ENCODE assay signal across 29 cellular contexts in the genomic region with DNA sequence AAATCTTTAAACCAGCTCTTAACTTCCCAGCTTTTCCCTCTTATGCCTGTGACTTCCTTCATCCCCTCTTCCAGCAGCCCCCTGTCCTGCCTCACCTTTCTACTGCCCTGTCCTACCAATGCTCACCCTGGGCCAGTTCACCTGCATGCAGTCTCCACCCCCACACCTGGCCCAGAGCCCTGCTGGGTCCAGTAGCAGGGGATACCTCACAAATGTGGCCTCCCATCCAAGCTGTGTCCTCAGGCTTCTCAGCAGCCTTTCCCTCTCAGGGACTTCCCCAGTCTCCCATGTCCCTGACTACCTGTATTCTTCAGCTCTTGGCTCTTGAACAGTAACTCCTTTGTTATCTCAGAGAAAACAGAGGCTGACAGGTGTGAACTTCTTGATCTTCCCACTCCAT.
"Had no signal": no experiment of that assay in that cellular context is flagged by ENCODE, and none has a peak within 500 bp of the region (broad histone marks: within the 10 kb centered on the region; RNA-seq: fewer than 3 reads in every experiment).

No MANE protein-coding gene starts in this region.

- H3K9me3 ChIP-seq: ovary, psoas muscle, right lobe of liver, sigmoid colon, stomach, thoracic aorta, thyroid gland, tibial nerve, upper lobe of left lung, vagina had no signal

- H3K9me3 Mint-ChIP-seq: nephron; neural crest cell; stimulated activated naive CD8-positive, alpha-beta T cell treated with anti-CD3 and anti-CD28 coated beads, Interleukin-15, Interleukin-2, amounts not matched to agents 100 ng/mL and 50 ng/mL, for 24 hours had no signal

- FAIRE-seq: small intestine, urothelium cell line had no signal

- H3K4me1 Mint-ChIP-seq: natural killer cell; nephron; stimulated activated effector memory CD8-positive, alpha-beta T cell treated with anti-CD3 and anti-CD28 coated beads, Interleukin-12 subunit alpha, Interleukin-12 subunit beta, amount 100 ng/mL, for 72 hours; stimulated activated naive B cell treated with anti-CD40 and anti-IgM and Interleukin-4, amounts not matched to agents 10 μg/mL and 1 μg/mL and 100 μg/mL, for 72 hours had no signal

- H3K4me3 Mint-ChIP-seq: natural killer cell; nephron; neural crest cell; stimulated activated effector memory CD8-positive, alpha-beta T cell treated with anti-CD3 and anti-CD28 coated beads, Interleukin-12 subunit alpha, Interleukin-12 subunit beta, amount 100 ng/mL, for 72 hours; stimulated activated naive B cell treated with anti-CD40 and anti-IgM and Interleukin-4, amounts not matched to agents 10 μg/mL and 1 μg/mL and 100 μg/mL, for 72 hours; stimulated activated naive CD8-positive, alpha-beta T cell treated with anti-CD3 and anti-CD28 coated beads, Interleukin-15, Interleukin-2, amounts not matched to agents 100 ng/mL and 50 ng/mL, for 24 hours had no signal

- H3K4me3 ChIP-seq: ovary, psoas muscle, right lobe of liver, sigmoid colon, stomach, thoracic aorta, thyroid gland, tibial nerve, upper lobe of left lung, vagina had no signal

- DNase-seq: natural killer cell; occipital lobe; ovary; posterior cingulate gyrus; psoas muscle; right cardiac atrium; right lobe of liver; sigmoid colon; small intestine; stimulated activated CD4-positive, alpha-beta T cell treated with anti-CD3 and anti-CD28 coated beads, Interleukin-15, amount 100 ng/mL, for 24 hours; stimulated activated CD4-positive, alpha-beta T cell treated with anti-CD3 and anti-CD28 coated beads, Interleukin-2, amount 100 ng/mL, for 24 hours; stimulated activated CD4-positive, alpha-beta T cell treated with anti-CD3 and anti-CD28 coated beads, Interleukin-2, amount 100 ng/mL, for 48 hours; stimulated activated CD4-positive, alpha-beta T cell treated with anti-CD3 and anti-CD28 coated beads, Interleukin-4, amount 100 ng/mL, for 24 hours; stimulated activated naive B cell treated with anti-CD40 and anti-IgM and Interleukin-4, amounts not matched to agents 10 μg/mL and 1 μg/mL and 100 μg/mL, for 72 hours; stimulated activated naive CD4-positive, alpha-beta T cell treated with Interleukin-2 at 50 U/mL for 16 hours; stomach; thyroid gland; trophoblast cell; upper lobe of left lung had no signal

- ATAC-seq: natural killer cell; psoas muscle; right cardiac atrium; right lobe of liver; stimulated activated effector memory CD8-positive, alpha-beta T cell treated with anti-CD3 and anti-CD28 coated beads, Interleukin-12 subunit alpha, Interleukin-12 subunit beta, amount 100 ng/mL, for 72 hours; stimulated activated naive B cell treated with anti-CD40 and anti-IgM and Interleukin-4, amounts not matched to agents 10 μg/mL and 1 μg/mL and 100 μg/mL, for 72 hours had no signal

- H3K27me3 Mint-ChIP-seq: stimulated activated naive B cell treated with anti-CD40 and anti-IgM and Interleukin-4, amounts not matched to agents 10 μg/mL and 1 μg/mL and 100 μg/mL, for 72 hours had no signal

- H3K9ac ChIP-seq: parathyroid adenoma had no signal

- H3K27ac ChIP-seq: ovary, parathyroid adenoma, psoas muscle, right lobe of liver, sigmoid colon, stomach, thoracic aorta, thyroid gland, tibial nerve, upper lobe of left lung, vagina had no signal

- H3K4me1 ChIP-seq: parathyroid adenoma, psoas muscle, right lobe of liver, sigmoid colon, stomach, thyroid gland, tibial nerve, upper lobe of left lung, vagina had no signal

- H3K36me3 ChIP-seq: ovary, right lobe of liver, sigmoid colon, stomach, thoracic aorta, thyroid gland, tibial nerve, upper lobe of left lung, vagina had no signal

- H3K27ac Mint-ChIP-seq: natural killer cell; nephron; progenitor cell of endocrine pancreas; stimulated activated effector memory CD8-positive, alpha-beta T cell treated with anti-CD3 and anti-CD28 coated beads, Interleukin-12 subunit alpha, Interleukin-12 subunit beta, amount 100 ng/mL, for 72 hours; stimulated activated naive B cell treated with anti-CD40 and anti-IgM and Interleukin-4, amounts not matched to agents 10 μg/mL and 1 μg/mL and 100 μg/mL, for 72 hours; stimulated activated naive CD8-positive, alpha-beta T cell treated with anti-CD3 and anti-CD28 coated beads, Interleukin-15, Interleukin-2, amounts not matched to agents 100 ng/mL and 50 ng/mL, for 24 hours had no signal

- H3K36me3 Mint-ChIP-seq: natural killer cell; stimulated activated effector memory CD8-positive, alpha-beta T cell treated with anti-CD3 and anti-CD28 coated beads, Interleukin-12 subunit alpha, Interleukin-12 subunit beta, amount 100 ng/mL, for 72 hours; stimulated activated naive B cell treated with anti-CD40 and anti-IgM and Interleukin-4, amounts not matched to agents 10 μg/mL and 1 μg/mL and 100 μg/mL, for 72 hours had no signal
